10 cellular contexts compared by ENCODE assay signal in the genomic region with DNA sequence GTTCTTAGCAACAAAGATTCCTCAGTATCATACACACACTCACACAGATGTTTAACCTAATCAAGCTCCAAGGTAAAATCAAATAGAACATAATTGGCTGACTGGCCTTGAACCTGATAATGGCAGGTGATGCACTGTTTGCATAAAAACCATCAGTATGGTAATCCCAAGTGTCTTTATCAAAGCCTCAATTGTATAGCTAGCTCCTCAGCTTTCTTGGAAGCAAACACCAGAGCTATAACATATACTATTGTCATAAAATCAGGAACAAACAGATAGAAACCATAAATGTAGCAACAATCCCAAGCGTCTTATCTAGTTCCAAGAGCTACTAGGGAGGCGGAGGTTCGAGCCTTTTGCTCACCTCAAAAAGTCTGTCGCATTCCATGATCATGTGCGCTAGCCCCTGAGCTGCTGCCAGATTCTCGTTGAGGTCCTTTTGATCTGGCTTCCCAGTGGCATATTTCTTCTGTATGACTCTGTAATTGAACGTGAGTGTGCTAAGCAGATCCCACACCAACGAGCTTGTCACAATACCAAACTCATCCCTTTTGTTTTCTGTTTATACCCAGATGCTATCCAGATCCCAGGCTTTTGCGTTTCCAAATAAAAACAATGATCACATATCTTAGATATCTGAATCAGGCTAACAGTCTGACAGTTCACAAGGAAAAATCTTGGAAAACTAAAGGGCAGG.
DNase-seq lines count a peak whose midpoint lies in the region; ATAC-seq and TF ChIP-seq lines count a peak whose summit lies in the region.
"Had no signal": no experiment of that assay in that cellular context is flagged by ENCODE, and none has a peak within 500 bp of the region (broad histone marks: within the 10 kb centered on the region; RNA-seq: fewer than 3 reads in every experiment).

No MANE protein-coding gene starts in this region.

- H3K27ac ChIP-seq in testis (peak overlapping the region in 1 of 2 donors; percentile 36), PC-3 (ENCODE audit: low read length) (no peak overlapping the region)

- TF ChIP-seq CTCF in foreskin fibroblast (IDR thresholded peaks at IDR 0.05; ENCODE audit: low read depth, low read length) (no peak), testis (IDR thresholded peaks at IDR 0.05) (no peak), PC-3 (conservative IDR thresholded peaks at IDR 0.05; ENCODE audit: low read depth, low read length) (no peak)

- H3K4me1 Mint-ChIP-seq in T-cell, result no peaks in the 10 kb centered on the region

- TF ChIP-seq POLR2A in testis (IDR thresholded peaks at IDR 0.05), result no peak

- H3K27me3 ChIP-seq in testis (no peaks in the 10 kb centered on the region), PC-3 (ENCODE audit: low read length) (no peaks in the 10 kb centered on the region)

- H3F3A ChIP-seq in PC-3 (ENCODE audit: low read length, unreplicated experiment), result no peaks in the 10 kb centered on the region

- H3K36me3 ChIP-seq in testis (ENCODE audit: low read depth, missing control alignments), result no peaks in the 10 kb centered on the region
- peaks cover 38% of the 10 kb centered on the region; the same call in 1 of the 2 replicates for H3K36me3 ChIP-seq in PC-3 (ENCODE audit: low read depth, low read length)

- no peak overlapping the region for H3K4me3 Mint-ChIP-seq in T-cell
- H3K4me3 Mint-ChIP-seq: activated naive CD8-positive, alpha-beta T cell had no signal

- H3K27ac Mint-ChIP-seq in T-cell, result no peak overlapping the region
- H3K27ac Mint-ChIP-seq: activated naive CD8-positive, alpha-beta T cell had no signal

- H3K9ac ChIP-seq in PC-3 (ENCODE audit: low read length), result no peak overlapping the region

- H3K4me2 ChIP-seq in PC-3 (ENCODE audit: low read length), result no peak overlapping the region

- H3K9me2 ChIP-seq in PC-3 (replicated peaks; ENCODE audit: low read length), result no peaks in the 10 kb centered on the region

- intact Hi-C loops in testis (cut with DNase I; ENCODE audit: low total_unique reads) (no loop called here), PC-3 (cut with micrococcal nuclease) (no loop called here)

- peaks cover 19 to 28% of the 10 kb centered on the region in 2 donors for H3K27me3 Mint-ChIP-seq in T-cell

- H3K4me3 ChIP-seq in foreskin fibroblast (ENCODE audit: low read depth in 1 of 2, low read length in 2 of 2) (no peak overlapping the region), testis (no peak overlapping the region), PC-3 (ENCODE audit: low read length) (no peak overlapping the region)

- no peaks in the 10 kb centered on the region for H4K20me1 ChIP-seq in PC-3 (ENCODE audit: low read length)

- H3K9me3 Mint-ChIP-seq in T-cell, result no peaks in the 10 kb centered on the region

- BruUV-seq in PC-3 (replicated peaks; lab: Mats Ljungman, UMichigan), result no TSS peak

- ATAC-seq in GM19468 (IDR thresholded peaks at IDR 0.05; ENCODE audit: extremely low read depth, unreplicated experiment), result peak; percentile 27
- no peak for ATAC-seq in T-cell (replicated peaks in 1 of 4)
- no peak for ATAC-seq in PC-3

- H3K79me2 ChIP-seq in PC-3 (ENCODE audit: low read length), result no peaks in the 10 kb centered on the region

- CTCF ChIA-PET in T-cell (lab: Charles Lee), result no interaction called here
- CTCF ChIA-PET in PC-3 (lab: Charles Lee), result no interaction called here

- peaks cover 27% of the 10 kb centered on the region for H3K4me1 ChIP-seq in testis
- peaks cover 14% of the 10 kb centered on the region; the same call in 1 of the 2 replicates for H3K4me1 ChIP-seq in PC-3 (ENCODE audit: insufficient read depth, low read length)

- no peak overlapping the region for H2AFZ ChIP-seq in PC-3 (ENCODE audit: low read length)

- H3K9me3 ChIP-seq in testis (no peaks in the 10 kb centered on the region), PC-3 (ENCODE audit: low read length) (no peaks in the 10 kb centered on the region)

- DNase-seq in NCI-H526 treated with DMSO at 0.1 percent for 48 hours (lab: John Stamatoyannopoulos, UW) (peak; percentile 99), foreskin fibroblast (peak; percentile 55 to 77), testis (peak; percentile 26), GM19238 (ENCODE audit: insufficient read length, low spot score) (no peak), T-cell (no peak), PC-3 (no peak)
- DNase-seq: NCI-H2081 treated with DMSO at 0.1 percent for 48 hours; stimulated activated CD4-positive, alpha-beta T cell treated with anti-CD3 and anti-CD28 coated beads, Interleukin-1b, Interleukin-23, amount 100 ng/mL, for 48 hours had no signal

- 37 to 42% methylated on average over 9 of the region's 9 CpGs for WGBS in testis, 2 donors

- no peaks in the 10 kb centered on the region for H3K36me3 Mint-ChIP-seq in T-cell
- H3K36me3 Mint-ChIP-seq: activated naive CD8-positive, alpha-beta T cell had no signal

- POLR2A ChIA-PET in T-cell (lab: Charles Lee) (interaction anchor here in 1 of 2 donors (0.6 kb wide), 1 partner anchor 736 kb away, joined by 3 read pairs; no protein-coding TSS in a partner anchor), PC-3 (lab: Charles Lee; ENCODE audit: unreplicated experiment) (interaction anchor here (0.6 kb wide), 1 partner anchor 165 kb away, joined by 7 read pairs; no protein-coding TSS in a partner anchor)

Comparison
In these comparisons a context has a peak if more than half of its experiments do, and no peak if none do; other contexts are left out.
1. DNase-seq: peak in NCI-H526 treated with DMSO at 0.1 percent for 48 hours (single experiment), foreskin fibroblast (2 of 2) and testis (single experiment); none in GM19238 (single experiment), T-cell (0 of 34) and PC-3 (single experiment).